ENCODE assay signal across 20 cellular contexts in the genomic region with DNA sequence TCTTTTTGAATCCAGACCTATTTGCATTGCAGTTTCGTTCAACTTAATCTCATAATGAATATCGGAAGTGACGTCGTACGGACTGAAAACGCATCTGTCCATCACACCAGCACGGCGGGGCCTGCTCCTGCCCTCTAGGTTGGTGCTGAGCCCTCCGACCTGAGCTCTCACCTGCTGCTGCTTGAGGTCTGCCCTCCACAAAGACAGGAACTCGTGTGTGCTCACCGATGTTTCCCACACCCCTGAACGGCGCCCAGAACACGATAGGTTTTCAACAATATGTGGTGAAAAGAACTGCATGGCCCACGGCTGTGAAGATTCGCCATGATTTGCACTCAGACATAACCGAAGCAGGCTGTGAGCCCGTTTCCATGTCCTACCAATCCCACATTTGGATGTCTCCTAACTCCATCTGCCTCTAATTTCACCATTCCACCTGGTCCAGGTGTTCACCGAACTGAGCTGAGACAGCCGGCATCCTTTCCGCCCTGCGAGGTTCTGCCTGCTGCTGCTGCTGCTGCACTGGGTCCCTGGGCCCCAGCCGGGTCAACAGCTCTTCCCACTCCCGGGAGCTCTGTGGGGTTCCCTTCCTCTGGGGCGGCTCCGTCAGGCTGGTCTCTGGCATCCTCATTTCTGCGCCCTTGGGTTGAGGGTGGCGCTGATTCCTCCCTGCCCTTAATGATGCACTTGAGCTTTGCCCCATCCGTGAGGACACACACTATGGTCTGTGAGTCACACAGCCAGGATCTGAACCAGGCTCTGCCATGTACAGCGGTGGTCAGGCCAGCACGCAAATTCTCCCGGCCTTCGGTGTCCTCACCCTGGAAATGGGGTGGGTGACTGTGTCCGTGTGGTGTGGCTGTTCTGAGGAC.
"Had no signal": no experiment of that assay in that cellular context is flagged by ENCODE, and none has a peak within 500 bp of the region (broad histone marks: within the 10 kb centered on the region; RNA-seq: fewer than 3 reads in every experiment).

No MANE protein-coding gene starts in this region.

- H3K27ac Mint-ChIP-seq: activated naive CD8-positive, alpha-beta T cell treated with anti-CD3 and anti-CD28 coated beads, Interleukin-2, amount 50 U/mL, for 24 hours; effector memory CD8-positive, alpha-beta T cell; immature natural killer cell had no signal

- H3K27me3 Mint-ChIP-seq: activated naive CD8-positive, alpha-beta T cell treated with anti-CD3 and anti-CD28 coated beads, Interleukin-2, amount 50 U/mL, for 24 hours had no signal

- H3K27ac ChIP-seq: ascending aorta, breast epithelium, epithelial cell of prostate, neutrophil, right atrium auricular region, stomach, testis had no signal

- H3K4me1 Mint-ChIP-seq: activated naive CD8-positive, alpha-beta T cell treated with anti-CD3 and anti-CD28 coated beads, Interleukin-2, amount 50 U/mL, for 24 hours; immature natural killer cell had no signal

- H3K4me3 ChIP-seq: ascending aorta, breast epithelium, right atrium auricular region, stomach, testis had no signal

- H3K4me1 ChIP-seq: ascending aorta, breast epithelium, right atrium auricular region, stomach, testis had no signal

- H3K27me3 ChIP-seq: ascending aorta, breast epithelium, neutrophil, right atrium auricular region, stomach, testis had no signal

- H3K9me3 Mint-ChIP-seq: effector memory CD8-positive, alpha-beta T cell had no signal

- H3K4me3 Mint-ChIP-seq: activated naive CD8-positive, alpha-beta T cell treated with anti-CD3 and anti-CD28 coated beads, Interleukin-2, amount 50 U/mL, for 24 hours; effector memory CD8-positive, alpha-beta T cell; immature natural killer cell had no signal

- DNase-seq: activated CD4-positive, alpha-beta T cell treated with anti-CD3 and anti-CD28 coated beads, Interleukin-2, amount 50 U/mL, for 4 hours; activated naive CD4-positive, alpha-beta T cell; activated naive CD8-positive, alpha-beta T cell treated with anti-CD3 and anti-CD28 coated beads, Interleukin-2, amount 50 U/mL, for 24 hours; activated T-cell treated with anti-CD3 and anti-CD28 coated beads for 4 hours; dermis blood vessel endothelial cell; effector memory CD8-positive, alpha-beta T cell; foreskin melanocyte; head of caudate nucleus; immature natural killer cell; left cardiac atrium; mammary epithelial cell; small intestine; stomach; testis had no signal

- H3K9me3 ChIP-seq: ascending aorta, breast epithelium, right atrium auricular region, testis had no signal

- ATAC-seq: activated CD4-positive, CD25-positive, alpha-beta regulatory T cell treated with anti-CD3 and anti-CD28 coated beads, Interleukin-2, amount 50 U/mL, for 24 hours; activated naive CD8-positive, alpha-beta T cell treated with anti-CD3 and anti-CD28 coated beads, Interleukin-2, amount 50 U/mL, for 24 hours; effector memory CD8-positive, alpha-beta T cell; left cardiac atrium had no signal

- H3K36me3 ChIP-seq: ascending aorta, breast epithelium, neutrophil, right atrium auricular region had no signal
